8 cellular contexts compared by ENCODE assay signal in the genomic region with DNA sequence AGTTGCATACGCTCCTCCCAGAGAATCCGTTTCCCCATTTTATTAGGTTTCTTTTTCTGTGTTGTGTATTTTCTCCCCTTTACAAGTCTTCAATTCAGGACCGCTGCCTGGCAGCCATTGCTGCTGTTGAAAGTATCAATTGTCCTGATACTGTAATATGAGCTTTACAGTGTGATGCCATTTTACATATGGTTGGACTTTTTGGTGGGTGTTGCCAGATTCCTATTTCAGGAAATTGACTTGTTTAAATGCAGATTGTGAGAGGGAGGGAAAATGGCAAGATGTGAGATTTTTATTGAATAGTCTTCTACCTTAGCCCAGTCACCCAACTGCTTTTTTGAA. TPM values are rescaled to one million over a fixed set of nuclear protein-coding genes. Genes with fewer than 3 reads are reported as not detected.
DNase-seq lines count a peak whose midpoint lies in the region; ATAC-seq and TF ChIP-seq lines count a peak whose summit lies in the region.

No MANE protein-coding gene starts in this region.

- no peak for TF ChIP-seq POLR2A in prostate gland (IDR thresholded peaks at IDR 0.05)

- peak overlapping the region; percentile 81 for H3K27ac ChIP-seq in 22Rv1
- peak overlapping the region; percentile 82 for H3K27ac ChIP-seq in GM23248
- H3K27ac ChIP-seq in SU-DHL-6 (ENCODE audit: low read depth, low read length): peak overlapping the region; percentile 89
- peak overlapping the region; percentile 95 to 98 for H3K27ac ChIP-seq in prostate gland

- H3K4me1 ChIP-seq in GM23248 (ENCODE audit: insufficient read depth) (peaks cover 40% of the 10 kb centered on the region), prostate gland (replicated peaks) (peaks cover 8% of the 10 kb centered on the region)

- no peak for ATAC-seq in HG03135 (IDR thresholded peaks at IDR 0.05; ENCODE audit: unreplicated experiment)

- intact Hi-C loops in prostate gland (cut with DNase I): no loop called here

- H3K9ac ChIP-seq in GM23248 (peak overlapping the region; percentile 94), SU-DHL-6 (ENCODE audit: low read length) (peak overlapping the region; percentile 92)

- H3K4me2 ChIP-seq in GM23248 (ENCODE audit: unreplicated experiment) (peak overlapping the region; percentile 99), SU-DHL-6 (ENCODE audit: low read depth, low read length, poor library complexity, severe bottlenecking) (peak overlapping the region; percentile 90)

- peaks cover 41% of the 10 kb centered on the region for H3F3A ChIP-seq in GM23248 (ENCODE audit: insufficient read depth)
- H3F3A ChIP-seq in SU-DHL-6 (ENCODE audit: insufficient read depth): peaks cover 19% of the 10 kb centered on the region

- TF ChIP-seq CTCF in 22Rv1 (IDR thresholded peaks at IDR 0.05): no peak
- no peak for TF ChIP-seq CTCF in SU-DHL-6 (IDR thresholded peaks at IDR 0.05; ENCODE audit: insufficient read depth, low read length, poor library complexity, severe bottlenecking)
- TF ChIP-seq CTCF in prostate gland (IDR thresholded peaks at IDR 0.05): no peak

- WGBS in GM23248 (ENCODE audit: low coverage in 1 of 2, low lambda C conversion rate in 2 of 2, missing lambda C conversion rate in 2 of 2), 2 experiments: 0 to 1% methylated on average over 3 of the region's 3 CpGs
- whole genome bisulfite sequencing in prostate gland: 0% methylated on average over 3 of the region's 3 CpGs

- peak overlapping the region; percentile 98 for H3K4me3 ChIP-seq in GM23248
- peak overlapping the region; percentile 98 for H3K4me3 ChIP-seq in SU-DHL-6 (ENCODE audit: insufficient read depth, low read length, poor library complexity, severe bottlenecking)
- H3K4me3 ChIP-seq in prostate gland: peak overlapping the region; percentile 100

- H3K36me3 ChIP-seq in GM23248 (ENCODE audit: low read depth) (no peaks in the 10 kb centered on the region), SU-DHL-6 (ENCODE audit: low read length) (peaks cover 6% of the 10 kb centered on the region; the same call in 1 of the 2 replicates), prostate gland (no peaks in the 10 kb centered on the region)

- H3K9me3 ChIP-seq in GM23248 (ENCODE audit: low read depth) (no peaks in the 10 kb centered on the region), SU-DHL-6 (ENCODE audit: insufficient read depth, low read length) (no peaks in the 10 kb centered on the region), prostate gland (no peaks in the 10 kb centered on the region)

- in situ Hi-C loops in GM23248 (cut with MboI): no loop called here

- H3K27me3 ChIP-seq in GM23248 (replicated peaks; ENCODE audit: insufficient read depth) (no peaks in the 10 kb centered on the region), SU-DHL-6 (ENCODE audit: low read length) (no peaks in the 10 kb centered on the region), prostate gland (replicated peaks; ENCODE audit: insufficient read depth) (no peaks in the 10 kb centered on the region)

- H4K20me1 ChIP-seq in GM23248 (ENCODE audit: insufficient read depth): peaks cover 35% of the 10 kb centered on the region
- peaks cover 18% of the 10 kb centered on the region for H4K20me1 ChIP-seq in SU-DHL-6 (ENCODE audit: low read depth, low read length)

- H3K9me2 ChIP-seq in GM23248 (ENCODE audit: insufficient read depth): no peaks in the 10 kb centered on the region
- no peaks in the 10 kb centered on the region for H3K9me2 ChIP-seq in SU-DHL-6 (replicated peaks; ENCODE audit: insufficient read depth, low read length)

- H2AFZ ChIP-seq in GM23248: peak overlapping the region; percentile 4; the same call in 1 of the 2 replicates
- H2AFZ ChIP-seq in SU-DHL-6 (ENCODE audit: low read depth, low read length, severe bottlenecking): no peak overlapping the region

- DNase-seq in GM23248 (peak; percentile 67), fibroblast of gingiva (ENCODE audit: low read depth) (peak; percentile 53), prostate gland (ENCODE audit: low spot score) (no peak), AG08396 (ENCODE audit: low spot score) (no peak)
- DNase-seq in activated CD8-positive, alpha-beta memory T cell treated with anti-CD3 and anti-CD28 coated beads, Interleukin-2, amount 50 U/mL, for 4 hours: no peak

- peaks cover 97% of the 10 kb centered on the region for H3K79me2 ChIP-seq in GM23248 (ENCODE audit: insufficient read depth)
- peaks cover 77% of the 10 kb centered on the region for H3K79me2 ChIP-seq in SU-DHL-6 (ENCODE audit: insufficient read depth, low read length)

RNA-seq across cellular contexts. Expression of a gene that starts 1.2 kb away (rescaled TPM):
- 43.7 and 65.1 TPM in 2 replicates for total RNA-seq in GM23248 (2014; rRNA removed; shearing (Covaris generic))
- 30.6 and 32.6 TPM in 2 replicates for polyA plus RNA-seq in GM23248 (2016; fragmentation: Nextera tagmentation; extraction: Ambion mirVana)
- 10 to 100 TPM; 49.7 to 53.9 TPM for total RNA-seq in prostate gland

RNA-seq across cellular contexts. Expression of a gene that starts 43.7 kb away (rescaled TPM):
- total RNA-seq in GM23248 (2014; rRNA removed; shearing (Covaris generic)): 22.0 and 27.4 TPM in 2 replicates
- polyA plus RNA-seq in GM23248 (2016; fragmentation: Nextera tagmentation; extraction: Ambion mirVana): 12.0 and 12.5 TPM in 2 replicates
- total RNA-seq in prostate gland: 10 to 100 TPM; 26.7 to 40.2 TPM

Comparison
In these comparisons a context has a peak if more than half of its experiments do, and no peak if none do; other contexts are left out.
1. DNase-seq: peak in GM23248 (single experiment) and fibroblast of gingiva (single experiment); none in prostate gland (single experiment), AG08396 (single experiment) and activated CD8-positive, alpha-beta memory T cell treated with anti-CD3 and anti-CD28 coated beads, Interleukin-2, amount 50 U/mL, for 4 hours (single experiment).
2. Peak in every context shown above with its lines, with median percentiles within 50 percentile points of each other: H3K27ac ChIP-seq and H3K4me3 ChIP-seq.